Comparison of ENCODE assay signal across 1 cellular context in genomic region chr6:129517288-129517687, GRCh38.
TF ChIP-seq lines count a peak whose summit lies in the region.

No MANE protein-coding gene starts in this region.

TF ChIP-seq in SK-N-SH treated with all-trans-retinoic acid at 6 μM for 48 hours, 23 proteins besides CTCF, POLR2A, EP300 and RAD21 (continued from another document):
- TF ChIP-seq, protein P1, sequence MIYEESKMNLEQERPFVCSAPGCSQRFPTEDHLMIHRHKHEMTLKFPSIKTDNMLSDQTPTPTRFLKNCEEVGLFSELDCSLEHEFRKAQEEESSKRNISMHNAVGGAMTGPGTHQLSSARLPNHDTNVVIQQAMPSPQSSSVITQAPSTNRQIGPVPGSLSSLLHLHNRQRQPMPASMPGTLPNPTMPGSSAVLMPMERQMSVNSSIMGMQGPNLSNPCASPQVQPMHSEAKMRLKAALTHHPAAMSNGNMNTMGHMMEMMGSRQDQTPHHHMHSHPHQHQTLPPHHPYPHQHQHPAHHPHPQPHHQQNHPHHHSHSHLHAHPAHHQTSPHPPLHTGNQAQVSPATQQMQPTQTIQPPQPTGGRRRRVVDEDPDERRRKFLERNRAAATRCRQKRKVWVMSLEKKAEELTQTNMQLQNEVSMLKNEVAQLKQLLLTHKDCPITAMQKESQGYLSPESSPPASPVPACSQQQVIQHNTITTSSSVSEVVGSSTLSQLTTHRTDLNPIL (CRISPR knock-in tag; IDR thresholded peaks at IDR 0.05; ENCODE audit: low read depth): no peak
- TF ChIP-seq POU6F1 (CRISPR knock-in tag; IDR thresholded peaks at IDR 0.05; ENCODE audit: borderline replicate concordance, low read depth): no peak
- TF ChIP-seq RARB (CRISPR knock-in tag; IDR thresholded peaks at IDR 0.05): no peak
- no peak for TF ChIP-seq GLIS3 (CRISPR knock-in tag; IDR thresholded peaks at IDR 0.05)
- TF ChIP-seq SNAI2 (CRISPR knock-in tag; IDR thresholded peaks at IDR 0.05): no peak
- no peak for TF ChIP-seq ESRRG (CRISPR knock-in tag; IDR thresholded peaks at IDR 0.05)
- TF ChIP-seq PPARA (CRISPR knock-in tag; IDR thresholded peaks at IDR 0.05; ENCODE audit: borderline replicate concordance): no peak
- TF ChIP-seq ARNTL (CRISPR knock-in tag; IDR thresholded peaks at IDR 0.05; ENCODE audit: borderline replicate concordance, low read depth): no peak
- no peak for TF ChIP-seq CSDC2 (CRISPR knock-in tag; IDR thresholded peaks at IDR 0.05)
